In genomic region chr13:27192896-27193295, GRCh38 we compare ENCODE assay signal across 24 cellular contexts. TPM values are rescaled to one million over a fixed set of nuclear protein-coding genes. Genes with fewer than 3 reads are reported as not detected.
DNase-seq lines count a peak whose midpoint lies in the region; ATAC-seq, FAIRE-seq and TF ChIP-seq lines count a peak whose summit lies in the region.
"Had no signal": no experiment of that assay in that cellular context is flagged by ENCODE, and none has a peak within 500 bp of the region (broad histone marks: within the 10 kb centered on the region; RNA-seq: fewer than 3 reads in every experiment).

No MANE protein-coding gene starts in this region.

- H3K36me3 ChIP-seq in GM23338 (ENCODE audit: insufficient read depth) (no peaks in the 10 kb centered on the region), GM12878 (ENCODE audit: control insufficient read depth in 2 of 2, insufficient read depth in 2 of 2, low read length in 1 of 2) (no peaks in the 10 kb centered on the region)
- H3K36me3 ChIP-seq: BE2C, MG63 had no signal

- no peak overlapping the region for H3K4me3 ChIP-seq in GM23338
- H3K4me3 ChIP-seq in GM12878, result no peak overlapping the region
- H3K4me3 ChIP-seq: A549, MG63 had no signal

- peak overlapping the region; percentile 72; the same call in 1 of the 2 replicates for H2AFZ ChIP-seq in GM23338
- no peak overlapping the region for H2AFZ ChIP-seq in GM12878 (ENCODE audit: control insufficient read depth, low read depth, low read length)

- ATAC-seq in activated T-cell treated with anti-CD3 and anti-CD28 coated beads, Interleukin-2, amount 50 U/mL, for 72 hours (replicated peaks in 1 of 2), result peak; percentile 52 to 72
- no peak for ATAC-seq in GM23338
- peak; percentile 41; the same call in 1 of the 3 replicates for ATAC-seq in GM12878
- ATAC-seq in stimulated activated memory B cell treated with anti-CD40 and anti-IgM and Interleukin-4, amounts not matched to agents 10 μg/mL and 1 μg/mL and 100 μg/mL, for 72 hours, result no peak
- ATAC-seq: A549 had no signal

- peaks cover 24% of the 10 kb centered on the region for H3K27me3 Mint-ChIP-seq in activated T-cell treated with anti-CD3 and anti-CD28 coated beads, Interleukin-2, amount 50 U/mL, for 72 hours (ENCODE audit: low read depth)
- peaks cover 2% of the 10 kb centered on the region for H3K27me3 Mint-ChIP-seq in GM23338 (ENCODE audit: insufficient read depth, low read depth, poor library complexity)
- no peaks in the 10 kb centered on the region for H3K27me3 Mint-ChIP-seq in stimulated activated memory B cell treated with anti-CD40 and anti-IgM and Interleukin-4, amounts not matched to agents 10 μg/mL and 1 μg/mL and 100 μg/mL, for 72 hours

- H3K36me3 Mint-ChIP-seq in activated T-cell treated with anti-CD3 and anti-CD28 coated beads, Interleukin-2, amount 50 U/mL, for 72 hours (ENCODE audit: insufficient read depth in 2 of 2), result peaks cover 2 to 4% of the 10 kb centered on the region in 2 donors
- no peaks in the 10 kb centered on the region for H3K36me3 Mint-ChIP-seq in GM23338 (ENCODE audit: low read depth)
- H3K36me3 Mint-ChIP-seq in stimulated activated memory B cell treated with anti-CD40 and anti-IgM and Interleukin-4, amounts not matched to agents 10 μg/mL and 1 μg/mL and 100 μg/mL, for 72 hours, result no peaks in the 10 kb centered on the region
- H3K36me3 Mint-ChIP-seq: CD4-positive, CD25-positive, alpha-beta regulatory T cell had no signal

- H3K9me3 Mint-ChIP-seq in activated T-cell treated with anti-CD3 and anti-CD28 coated beads, Interleukin-2, amount 50 U/mL, for 72 hours, result peaks cover 0 to 2% of the 10 kb centered on the region in 2 donors
- H3K9me3 Mint-ChIP-seq in GM23338, result no peaks in the 10 kb centered on the region; the same call in 2 of the 3 replicates
- peaks cover 2% of the 10 kb centered on the region for H3K9me3 Mint-ChIP-seq in stimulated activated memory B cell treated with anti-CD40 and anti-IgM and Interleukin-4, amounts not matched to agents 10 μg/mL and 1 μg/mL and 100 μg/mL, for 72 hours
- H3K9me3 Mint-ChIP-seq: H9 had no signal

- SMC1A ChIA-PET in GM12878 (lab: Charles Lee; ENCODE audit: uncharacterized antibody, unreplicated experiment), result interaction anchor here (0.6 to 1.7 kb wide), 6 partner anchors 18 to 191 kb away, joined by 3 to 5 read pairs (median 4); no protein-coding TSS in a partner anchor

- POLR2A ChIA-PET in GM12878 (lab: Charles Lee), result no interaction called here

- DNase-seq in activated T-cell treated with anti-CD3 and anti-CD28 coated beads, Interleukin-2, amount 50 U/mL, for 72 hours, result no peak
- no peak for DNase-seq in activated T-cell treated with anti-CD3 and anti-CD28 coated beads, Interleukin-2, amount 50 U/mL, for 1 hour
- DNase-seq in GM23338 (ENCODE audit: low spot score), result no peak
- no peak for DNase-seq in GM12878 (ENCODE audit: low read depth, low spot score)
- no peak for DNase-seq in mesenteric fat pad (ENCODE audit: low spot score)
- DNase-seq in DMS114 treated with DMSO at 0.1 percent for 48 hours (lab: John Stamatoyannopoulos, UW; ENCODE audit: unreplicated experiment), result no peak
- no peak for DNase-seq in kidney tubule cell (ENCODE audit: low spot score)
- DNase-seq: BE2C; CD4-positive, CD25-positive, alpha-beta regulatory T cell; DMS53; H9; KG1; MG63; NCI-H1105 treated with DMSO at 0.1 percent for 48 hours; NCI-H146; NCI-H1930; NCI-H2107; NCI-H446 treated with DMSO at 0.1 percent for 48 hours; NCI-H526; SHP77 had no signal

- no peaks in the 10 kb centered on the region for H4K20me1 ChIP-seq in GM23338 (replicated peaks; ENCODE audit: insufficient read depth)
- H4K20me1 ChIP-seq in GM12878 (ENCODE audit: control insufficient read depth, insufficient read depth), result no peaks in the 10 kb centered on the region

- no peak overlapping the region for H3K9ac ChIP-seq in GM12878 (ENCODE audit: control insufficient read depth, insufficient read depth, low read length)

- H3K9me3 ChIP-seq in GM12878 (replicated peaks; ENCODE audit: control insufficient read depth, insufficient read depth, low read length), result no peaks in the 10 kb centered on the region
- H3K9me3 ChIP-seq: BE2C had no signal

- in situ Hi-C loops in GM12878 (cut with MboI), result no loop called here

- peak overlapping the region in 1 of 2 donors; percentile 60 for H3K4me3 Mint-ChIP-seq in activated T-cell treated with anti-CD3 and anti-CD28 coated beads, Interleukin-2, amount 50 U/mL, for 72 hours
- no peak overlapping the region for H3K4me3 Mint-ChIP-seq in GM23338
- H3K4me3 Mint-ChIP-seq in stimulated activated memory B cell treated with anti-CD40 and anti-IgM and Interleukin-4, amounts not matched to agents 10 μg/mL and 1 μg/mL and 100 μg/mL, for 72 hours, result no peak overlapping the region
- H3K4me3 Mint-ChIP-seq: CD4-positive, CD25-positive, alpha-beta regulatory T cell; H9 had no signal

- TF ChIP-seq RAD21 in GM12878 (IDR thresholded peaks at IDR 0.05; ENCODE audit: insufficient read depth, low read depth, low read length), result no peak

- H3K27ac ChIP-seq in GM23338 (ENCODE audit: low read depth) (no peak overlapping the region), GM12878 (ENCODE audit: control insufficient read depth, insufficient read depth) (no peak overlapping the region)
- H3K27ac ChIP-seq: RWPE1 had no signal

- H3K79me2 ChIP-seq in GM23338 (replicated peaks; ENCODE audit: insufficient read depth) (no peaks in the 10 kb centered on the region), GM12878 (ENCODE audit: control insufficient read depth, insufficient read depth, low read length) (no peaks in the 10 kb centered on the region)

- no peak for TF ChIP-seq EP300 in GM12878 (IDR thresholded peaks at IDR 0.05; ENCODE audit: borderline replicate concordance in 1 of 2, control insufficient read depth in 1 of 2, low read depth in 2 of 2, low read length in 2 of 2)

- no peaks in the 10 kb centered on the region for H3K9me2 ChIP-seq in GM23338 (ENCODE audit: insufficient read depth)

- TF ChIP-seq POLR2A in GM12878 (IDR thresholded peaks at IDR 0.05; ENCODE audit: low read depth, low read length), result no peak

- intact Hi-C loops in GM12878 (cut with micrococcal nuclease; ENCODE audit: unreplicated experiment), result loop anchor here (1.0 kb wide), 1 partner anchor 58 kb away; the partner anchor contains the start of gene RPL21

- RAD21 ChIA-PET in GM12878 (lab: Charles Lee; ENCODE audit: unreplicated experiment), result interaction anchor here (1.2 kb wide), 1 partner anchor 45 kb away, joined by 4 read pairs; no protein-coding TSS in a partner anchor

- no peak overlapping the region for H3K4me2 ChIP-seq in GM23338
- H3K4me2 ChIP-seq in GM12878 (ENCODE audit: control insufficient read depth, insufficient read depth), result no peak overlapping the region
- H3K4me2 ChIP-seq: A549 had no signal

- H3F3A ChIP-seq in GM23338 (replicated peaks; ENCODE audit: low read depth), result no peaks in the 10 kb centered on the region

- no peak for TF ChIP-seq CTCF in GM23338 (conservative IDR thresholded peaks at IDR 0.05; ENCODE audit: low read depth in 2 of 2)
- TF ChIP-seq CTCF in GM12878 (IDR thresholded peaks at IDR 0.05 in 2 of 3, conservative IDR thresholded peaks at IDR 0.05 in 1 of 3; ENCODE audit: control insufficient read depth in 2 of 3, extremely low read depth in 1 of 3, insufficient read depth in 1 of 3, low read depth in 3 of 3, low read length in 3 of 3), result no peak

- H3K27ac Mint-ChIP-seq in activated T-cell treated with anti-CD3 and anti-CD28 coated beads, Interleukin-2, amount 50 U/mL, for 72 hours, result peak overlapping the region; percentile 80
- no peak overlapping the region for H3K27ac Mint-ChIP-seq in GM23338
- peak overlapping the region; percentile 60 for H3K27ac Mint-ChIP-seq in stimulated activated memory B cell treated with anti-CD40 and anti-IgM and Interleukin-4, amounts not matched to agents 10 μg/mL and 1 μg/mL and 100 μg/mL, for 72 hours
- H3K27ac Mint-ChIP-seq: CD4-positive, CD25-positive, alpha-beta regulatory T cell had no signal

- CTCF ChIA-PET in GM12878 (lab: Yijun Ruan, JAX), result no interaction called here

- no peaks in the 10 kb centered on the region for H3K27me3 ChIP-seq in GM23338 (ENCODE audit: insufficient read depth)
- H3K27me3 ChIP-seq in GM12878 (replicated peaks in 1 of 2; ENCODE audit: control insufficient read depth in 2 of 2, insufficient read depth in 2 of 2, low read length in 1 of 2), result no peaks in the 10 kb centered on the region
- H3K27me3 ChIP-seq: BE2C, MG63 had no signal

- FAIRE-seq in GM12878 (lab: Jason Lieb, UNC), result no peak
- FAIRE-seq: A549, HTR-8/SVneo had no signal

- BruUV-seq in GM12878 (replicated peaks; lab: Mats Ljungman, UMichigan), result no TSS peak

- peaks cover 31% of the 10 kb centered on the region for H3K4me1 Mint-ChIP-seq in activated T-cell treated with anti-CD3 and anti-CD28 coated beads, Interleukin-2, amount 50 U/mL, for 72 hours (ENCODE audit: low read depth)
- peaks cover 20% of the 10 kb centered on the region for H3K4me1 Mint-ChIP-seq in GM23338
- H3K4me1 Mint-ChIP-seq in stimulated activated memory B cell treated with anti-CD40 and anti-IgM and Interleukin-4, amounts not matched to agents 10 μg/mL and 1 μg/mL and 100 μg/mL, for 72 hours, result peaks cover 12% of the 10 kb centered on the region
- H3K4me1 Mint-ChIP-seq: CD4-positive, CD25-positive, alpha-beta regulatory T cell had no signal

- H3K4me1 ChIP-seq in GM23338 (ENCODE audit: insufficient read depth) (peaks cover 10% of the 10 kb centered on the region; the same call in 1 of the 2 replicates), GM12878 (ENCODE audit: control insufficient read depth, insufficient read depth, low read length) (no peaks in the 10 kb centered on the region)
- H3K4me1 ChIP-seq: BE2C had no signal

RNA-seq across cellular contexts. Expression of gene USP12, which starts 21.3 kb away (rescaled TPM):
- 10 to 100 TPM; 39.6 to 57.3 TPM for total RNA-seq in activated T-cell treated with anti-CD3 and anti-CD28 coated beads, Interleukin-2, amount 50 U/mL, for 72 hours
- total RNA-seq in GM23338 (2014; rRNA removed; shearing (Covaris generic)), result 32.5 and 39.3 TPM in 2 replicates
- 16.9 and 18.4 TPM in 2 replicates for polyA plus RNA-seq in GM23338 (2016; fragmentation: Nextera tagmentation; extraction: Ambion mirVana)
- total RNA-seq in GM12878 (2013; cell fraction: nucleolus; rRNA removed), result 56.8 and 62.0 TPM in 2 replicates
- total RNA-seq in GM12878 (2014; rRNA removed), result 23.6 and 25.7 TPM in 2 replicates
- 30.8 and 33.9 TPM in 2 replicates for total RNA-seq in GM12878 (2014; rRNA removed; fragmentation: Illumina TruSeq; extraction: Trizol)
- 28.4 and 30.7 TPM in 2 replicates for total RNA-seq in GM12878 (2021)
- 16.7 TPM for polyA plus RNA-seq in GM12878 (2011; ENCODE audit: low read depth)
- 25.6 and 43.0 TPM in 2 replicates for polyA plus RNA-seq in GM12878 (2011; rRNA removed)
- polyA plus RNA-seq in GM12878 (2011; cell fraction: cytosol; rRNA removed), result 6.6 and 7.8 TPM in 2 replicates
- polyA plus RNA-seq in GM12878 (2011; cell fraction: nucleus; rRNA removed), result 9.3 and 10.5 TPM in 2 replicates
- 19.5 and 25.3 TPM in 2 replicates for polyA plus RNA-seq in GM12878 (2012)
- polyA plus RNA-seq in GM12878 (2014; fragmentation: Illumina TruSeq; extraction: Trizol), result 32.2 and 43.5 TPM in 2 replicates
- polyA plus RNA-seq in GM12878 (2014; fragmentation: Nextera tagmentation; extraction: Ambion mirVana), result 1 to 10 TPM; 3.5 to 9.1 TPM
- polyA plus RNA-seq in GM12878 (2014; rRNA removed), result 21.0 and 22.6 TPM in 2 replicates
- 10 to 100 TPM in 1 of 2 experiments, 1 to 10 TPM in 1; 6.4 to 29.6 TPM for polyA plus RNA-seq in GM12878 (2016; fragmentation: Nextera tagmentation; extraction: Ambion mirVana)
- polyA minus RNA-seq in GM12878 (2011; rRNA and poly(A)+ RNA removed), result 12.4 and 18.1 TPM in 2 replicates
- polyA minus RNA-seq in GM12878 (2011; cell fraction: cytosol; rRNA and poly(A)+ RNA removed), result 5.6 and 8.2 TPM in 2 replicates
- polyA minus RNA-seq in GM12878 (2011; cell fraction: nucleus; rRNA and poly(A)+ RNA removed), result 10.9 and 12.2 TPM in 2 replicates
- 25.2 TPM for total RNA-seq in mesenteric fat pad

RNA-seq across cellular contexts. Expression of gene RPL21, which starts 58.5 kb away (rescaled TPM):
- 1,000 to 10,000 TPM; 1,509 to 1,701 TPM for total RNA-seq in activated T-cell treated with anti-CD3 and anti-CD28 coated beads, Interleukin-2, amount 50 U/mL, for 72 hours
- 1,037 and 1,529 TPM in 2 replicates for total RNA-seq in GM23338 (2014; rRNA removed; shearing (Covaris generic))
- polyA plus RNA-seq in GM23338 (2016; fragmentation: Nextera tagmentation; extraction: Ambion mirVana), result 1,343 and 1,538 TPM in 2 replicates
- 162 and 182 TPM in 2 replicates for total RNA-seq in GM12878 (2013; cell fraction: nucleolus; rRNA removed)
- total RNA-seq in GM12878 (2014; rRNA removed), result 1,153 and 1,203 TPM in 2 replicates
- total RNA-seq in GM12878 (2014; rRNA removed; fragmentation: Illumina TruSeq; extraction: Trizol), result 3,751 and 3,758 TPM in 2 replicates
- total RNA-seq in GM12878 (2021), result 1,747 and 1,749 TPM in 2 replicates
- 2,030 TPM for polyA plus RNA-seq in GM12878 (2011; ENCODE audit: low read depth)
- 1,565 and 1,921 TPM in 2 replicates for polyA plus RNA-seq in GM12878 (2011; rRNA removed)
- polyA plus RNA-seq in GM12878 (2011; cell fraction: cytosol; rRNA removed), result 809 and 915 TPM in 2 replicates
- polyA plus RNA-seq in GM12878 (2011; cell fraction: nucleus; rRNA removed), result 342 and 414 TPM in 2 replicates
- 2,808 and 3,410 TPM in 2 replicates for polyA plus RNA-seq in GM12878 (2012)
- polyA plus RNA-seq in GM12878 (2014; fragmentation: Illumina TruSeq; extraction: Trizol), result 3,148 and 4,027 TPM in 2 replicates
- 1,000 to 10,000 TPM; 8,593 to 9,760 TPM for polyA plus RNA-seq in GM12878 (2014; fragmentation: Nextera tagmentation; extraction: Ambion mirVana)
- polyA plus RNA-seq in GM12878 (2014; rRNA removed), result 1,319 and 1,648 TPM in 2 replicates
- polyA plus RNA-seq in GM12878 (2016; fragmentation: Nextera tagmentation; extraction: Ambion mirVana), result 100 to 1,000 TPM; 817 to 826 TPM
- 150 and 230 TPM in 2 replicates for polyA minus RNA-seq in GM12878 (2011; rRNA and poly(A)+ RNA removed)
- 186 and 240 TPM in 2 replicates for polyA minus RNA-seq in GM12878 (2011; cell fraction: cytosol; rRNA and poly(A)+ RNA removed)
- 110 and 148 TPM in 2 replicates for polyA minus RNA-seq in GM12878 (2011; cell fraction: nucleus; rRNA and poly(A)+ RNA removed)
- 719 TPM for total RNA-seq in mesenteric fat pad

Comparison
In these comparisons a context has a peak if more than half of its experiments do, and no peak if none do; other contexts are left out.
1. ATAC-seq: peak in activated T-cell treated with anti-CD3 and anti-CD28 coated beads, Interleukin-2, amount 50 U/mL, for 72 hours (2 of 2) and GM12878 (single experiment); none in GM23338 (single experiment) and stimulated activated memory B cell treated with anti-CD40 and anti-IgM and Interleukin-4, amounts not matched to agents 10 μg/mL and 1 μg/mL and 100 μg/mL, for 72 hours (single experiment).